In genomic region chr21:42973991-42974831, GRCh38 we compare ENCODE assay signal across 8 cellular contexts. TPM values are rescaled to one million over a fixed set of nuclear protein-coding genes. Genes with fewer than 3 reads are reported as not detected.
DNase-seq lines count a peak whose midpoint lies in the region; ATAC-seq and TF ChIP-seq lines count a peak whose summit lies in the region.

Gene PKNOX1, plus strand, starts transcription at chr21:42974562. Its CDS starts 29,820 bp downstream, at chr21:43004382.

- H3K9me3 Mint-ChIP-seq in activated T-cell treated with anti-CD3 and anti-CD28 coated beads, Interleukin-2, amount 50 U/mL, for 24 hours = no peaks in the 10 kb centered on the region

- H3K4me3 ChIP-seq in mucosa of rectum (ENCODE audit: low read length in 2 of 2) = peak within 1 kb of the TSS; percentile 88 to 92

- DNase-seq in DMS79 (lab: John Stamatoyannopoulos, UW) = peak; percentile 96
- peak; percentile 97 for DNase-seq in KG1 (lab: John Stamatoyannopoulos, UW)
- peak; percentile 99 for DNase-seq in activated T-cell treated with anti-CD3 and anti-CD28 coated beads, Interleukin-2, amount 50 U/mL, for 24 hours
- peak; percentile 100 for DNase-seq in erythroblast (lab: John Stamatoyannopoulos, UW)
- peak; percentile 97 to 98 for DNase-seq in stimulated activated CD8-positive, alpha-beta memory T cell treated with anti-CD3 and anti-CD28 coated beads, Interleukin-4, amount 100 ng/mL, for 4 hours (ENCODE audit: low read depth in 2 of 2, low spot score in 1 of 2)

- peak within 1 kb of the TSS; percentile 95 for H3K9ac ChIP-seq in mucosa of rectum (ENCODE audit: low read depth in 1 of 2, low read length in 2 of 2)

- H3K27me3 Mint-ChIP-seq in activated T-cell treated with anti-CD3 and anti-CD28 coated beads, Interleukin-2, amount 50 U/mL, for 24 hours = no peaks in the 10 kb centered on the region

- no peaks in the 10 kb centered on the region for H3K27me3 ChIP-seq in mucosa of rectum (ENCODE audit: control insufficient read depth in 2 of 2, insufficient read depth in 2 of 2, low read length in 2 of 2)

- no peaks in the 10 kb centered on the region for H3K36me3 ChIP-seq in mucosa of rectum (ENCODE audit: control insufficient read depth in 2 of 2, insufficient read depth in 2 of 2, low read length in 2 of 2)

- peak; percentile 82 for ATAC-seq in GM21737 (IDR thresholded peaks at IDR 0.05; ENCODE audit: unreplicated experiment)

- H3K27ac ChIP-seq in mucosa of rectum (ENCODE audit: low read depth in 2 of 2, low read length in 2 of 2) = peak within 1 kb of the TSS; percentile 88 to 90

- peak within 1 kb of the TSS; percentile 96 for H3K27ac Mint-ChIP-seq in activated T-cell treated with anti-CD3 and anti-CD28 coated beads, Interleukin-2, amount 50 U/mL, for 24 hours

- no peaks in the 10 kb centered on the region for H3K9me3 ChIP-seq in mucosa of rectum (ENCODE audit: control insufficient read depth in 2 of 2, low read length in 2 of 2)

- peaks cover 33% of the 10 kb centered on the region for H3K36me3 Mint-ChIP-seq in activated T-cell treated with anti-CD3 and anti-CD28 coated beads, Interleukin-2, amount 50 U/mL, for 24 hours (ENCODE audit: low read depth)

- TF ChIP-seq POLR2A in erythroblast (IDR thresholded peaks at IDR 0.05; ENCODE audit: low read length) = peak; percentile 50

- H3K4me1 ChIP-seq in mucosa of rectum (ENCODE audit: control insufficient read depth in 2 of 2, insufficient read depth in 2 of 2, low read length in 2 of 2) = peaks cover 11 to 13% of the 10 kb centered on the region in 2 donors

- H3K4me3 Mint-ChIP-seq in activated T-cell treated with anti-CD3 and anti-CD28 coated beads, Interleukin-2, amount 50 U/mL, for 24 hours = peak within 1 kb of the TSS; percentile 91

- H3K4me1 Mint-ChIP-seq in activated T-cell treated with anti-CD3 and anti-CD28 coated beads, Interleukin-2, amount 50 U/mL, for 24 hours (ENCODE audit: low read depth) = peaks cover 35% of the 10 kb centered on the region

TF ChIP-seq in PFSK-1, 5 proteins besides CTCF, POLR2A, EP300 and RAD21:
- peak; percentile 64 for TF ChIP-seq POLR2AphosphoS5 (IDR thresholded peaks at IDR 0.05; ENCODE audit: low read depth, low read length)
- no peak for TF ChIP-seq SIN3A (IDR thresholded peaks at IDR 0.05; ENCODE audit: borderline replicate concordance, insufficient read depth, low read length)
- no peak for TF ChIP-seq REST (IDR thresholded peaks at IDR 0.05; ENCODE audit: insufficient read depth in 1 of 2, low read depth in 2 of 2, low read length in 2 of 2)
- TF ChIP-seq FOXP2 (optimal IDR thresholded peaks at IDR 0.05; ENCODE audit: borderline replicate concordance, extremely low read depth, extremely low read length, insufficient read depth) = peak; percentile 96
- TF ChIP-seq TAF1 (IDR thresholded peaks at IDR 0.05; ENCODE audit: borderline replicate concordance, insufficient read depth, low read length) = peak; percentile 29; the same call in 1 of the 2 replicates

RNA-seq across cellular contexts. Expression of gene PKNOX1, which starts in this region (rescaled TPM):
- 28.7 TPM for polyA plus RNA-seq in PFSK-1 (2012; ENCODE audit: insufficient read length, low read depth)

Comparison
In these comparisons a context has a peak if more than half of its experiments do, and no peak if none do; other contexts are left out.
1. Peak in every context shown above with its lines: DNase-seq, ATAC-seq, H3K4me3 ChIP-seq and H3K27ac ChIP-seq.